In genomic region chr19:8445488-8446001, GRCh38 we compare ENCODE assay signal across 8 cellular contexts. TPM values are rescaled to one million over a fixed set of nuclear protein-coding genes. Genes with fewer than 3 reads are reported as not detected.
DNase-seq lines count a peak whose midpoint lies in the region; ATAC-seq lines count a peak whose summit lies in the region.

No MANE protein-coding gene starts in this region.

- peak overlapping the region; percentile 75 for H3K4me3 ChIP-seq in right cardiac atrium (ENCODE audit: low read length)
- H3K4me3 ChIP-seq in skeletal muscle cell (ENCODE audit: low read depth, low read length) = peak overlapping the region; percentile 98

- peaks cover 30% of the 10 kb centered on the region for H3K36me3 Mint-ChIP-seq in activated naive CD8-positive, alpha-beta T cell treated with anti-CD3 and anti-CD28 coated beads for 36 hours

- intact Hi-C loops in right cardiac atrium (cut with DNase I) = loop anchor here in 1 of 4 donors (2.0 kb wide), 1 partner anchor 33 kb away; the partner anchor contains the start of gene MARCHF2

- under 1% methylated on average over 45 of the region's 45 CpGs for WGBS in right cardiac atrium

- H3K4me1 Mint-ChIP-seq in activated naive CD8-positive, alpha-beta T cell treated with anti-CD3 and anti-CD28 coated beads for 36 hours = peaks cover 40% of the 10 kb centered on the region

- H3K27me3 ChIP-seq in right cardiac atrium (ENCODE audit: control insufficient read depth, insufficient read depth) = no peaks in the 10 kb centered on the region

- H3K4me1 ChIP-seq in right cardiac atrium (ENCODE audit: control insufficient read depth, insufficient read depth, low read length) = peaks cover 10% of the 10 kb centered on the region

- peak; percentile 37 for DNase-seq in NK-92 treated with Interleukin-12 subunit alpha and Interleukin-12 subunit beta, amount 100 ng/mL, for 24 hours (lab: John Stamatoyannopoulos, UW)
- DNase-seq in NK-92 (lab: John Stamatoyannopoulos, UW; ENCODE audit: unreplicated experiment) (no peak), RPMI7951 (ENCODE audit: low read depth) (peak; percentile 38), right cardiac atrium (peak; percentile 70 to 85 (median 85)), skeletal muscle cell (ENCODE audit: low read depth) (no peak)
- peak; percentile 65 for DNase-seq in activated naive CD8-positive, alpha-beta T cell treated with anti-CD3 and anti-CD28 coated beads for 36 hours

- no peaks in the 10 kb centered on the region for H3K27me3 Mint-ChIP-seq in activated naive CD8-positive, alpha-beta T cell treated with anti-CD3 and anti-CD28 coated beads for 36 hours

- H3K9me3 Mint-ChIP-seq in activated naive CD8-positive, alpha-beta T cell treated with anti-CD3 and anti-CD28 coated beads for 36 hours = no peaks in the 10 kb centered on the region

- peak overlapping the region; percentile 73 for H3K27ac ChIP-seq in right cardiac atrium (ENCODE audit: low read length)

- peak overlapping the region; percentile 87 for H3K27ac Mint-ChIP-seq in activated naive CD8-positive, alpha-beta T cell treated with anti-CD3 and anti-CD28 coated beads for 36 hours

- H3K9me3 ChIP-seq in right cardiac atrium (ENCODE audit: control insufficient read depth, low read length) = no peaks in the 10 kb centered on the region

- peak overlapping the region; percentile 92 for H3K4me3 Mint-ChIP-seq in activated naive CD8-positive, alpha-beta T cell treated with anti-CD3 and anti-CD28 coated beads for 36 hours

- ATAC-seq in HG03064 (IDR thresholded peaks at IDR 0.05; ENCODE audit: low read depth, unreplicated experiment) = peak; percentile 27
- peak; percentile 61 to 80 for ATAC-seq in right cardiac atrium
- ATAC-seq in GM19351 (IDR thresholded peaks at IDR 0.05; ENCODE audit: unreplicated experiment) = no peak

RNA-seq across cellular contexts. Expression of gene HNRNPM, which starts 0.8 kb away (rescaled TPM):
- total RNA-seq in RPMI7951 (2014; rRNA removed; shearing (Covaris generic)) = 44.6 and 54.3 TPM in 2 replicates
- total RNA-seq in activated naive CD8-positive, alpha-beta T cell treated with anti-CD3 and anti-CD28 coated beads for 36 hours = 100 to 1,000 TPM; 348 to 358 TPM
- 100 to 1,000 TPM; 106 to 128 (median 120) TPM for total RNA-seq in right cardiac atrium
- polyA plus RNA-seq in right cardiac atrium = 67.9 TPM

RNA-seq across cellular contexts. Expression of gene MARCHF2, which starts 32.4 kb away (rescaled TPM):
- total RNA-seq in RPMI7951 (2014; rRNA removed; shearing (Covaris generic)) = 27.3 and 46.6 TPM in 2 replicates
- total RNA-seq in activated naive CD8-positive, alpha-beta T cell treated with anti-CD3 and anti-CD28 coated beads for 36 hours = 1 to 10 TPM; 6.1 to 6.6 TPM
- 100 to 1,000 TPM in 3 of 4 donors, 10 to 100 TPM in 1; 94.2 to 106 (median 104) TPM for total RNA-seq in right cardiac atrium
- 107 TPM for polyA plus RNA-seq in right cardiac atrium

RNA-seq across cellular contexts. Expression of gene RAB11B, which starts 55.4 kb away (rescaled TPM):
- 10.3 and 16.1 TPM in 2 replicates for total RNA-seq in RPMI7951 (2014; rRNA removed; shearing (Covaris generic))
- total RNA-seq in activated naive CD8-positive, alpha-beta T cell treated with anti-CD3 and anti-CD28 coated beads for 36 hours = 10 to 100 TPM; 60.9 to 65.5 TPM
- 100 to 1,000 TPM; 145 to 201 (median 158) TPM for total RNA-seq in right cardiac atrium
- 157 TPM for polyA plus RNA-seq in right cardiac atrium

RNA-seq across cellular contexts. Expression of gene PRAM1, which starts 56.9 kb away (rescaled TPM):
- not detected in 2 replicates for total RNA-seq in RPMI7951 (2014; rRNA removed; shearing (Covaris generic))
- total RNA-seq in activated naive CD8-positive, alpha-beta T cell treated with anti-CD3 and anti-CD28 coated beads for 36 hours = under 1 TPM; 0.33 to 0.68 TPM
- 1 to 10 TPM in 2 of 4 donors, under 1 TPM in 2; 0.31 to 3.1 (median 0.99) TPM for total RNA-seq in right cardiac atrium
- 0.61 TPM for polyA plus RNA-seq in right cardiac atrium

Comparison
In these comparisons a context has a peak if more than half of its experiments do, and no peak if none do; other contexts are left out.
1. DNase-seq: peak in NK-92 treated with Interleukin-12 subunit alpha and Interleukin-12 subunit beta, amount 100 ng/mL, for 24 hours (single experiment), RPMI7951 (single experiment), activated naive CD8-positive, alpha-beta T cell treated with anti-CD3 and anti-CD28 coated beads for 36 hours (single experiment) and right cardiac atrium (3 of 3); none in NK-92 (single experiment) and skeletal muscle cell (single experiment).